In genomic region chr3:148074057-148074456, GRCh38 we compare ENCODE assay signal across 19 cellular contexts.
A peak's percentile ranks its signal among the peaks of the same experiment; 100 is the strongest.
DNase-seq lines count a peak whose midpoint lies in the region; ATAC-seq, FAIRE-seq and TF ChIP-seq lines count a peak whose summit lies in the region.
"Had no signal": no experiment of that assay in that cellular context is flagged by ENCODE, and none has a peak within 500 bp of the region (broad histone marks: within the 10 kb centered on the region; RNA-seq: fewer than 3 reads in every experiment).

No MANE protein-coding gene starts in this region.

- TF ChIP-seq EP300 in HepG2 (IDR thresholded peaks at IDR 0.05; ENCODE audit: low read depth in 2 of 2, low read length in 2 of 2), result no peak
- no peak for TF ChIP-seq EP300 in HepG2 (CRISPR knock-in tag; IDR thresholded peaks at IDR 0.05; ENCODE audit: borderline replicate concordance)

- TF ChIP-seq CTCF in HepG2 (CRISPR knock-in tag; IDR thresholded peaks at IDR 0.05), result no peak
- TF ChIP-seq CTCF in right lobe of liver (IDR thresholded peaks at IDR 0.05), result no peak
- no peak for TF ChIP-seq CTCF in brain (conservative IDR thresholded peaks at IDR 0.05)
- no peak for TF ChIP-seq CTCF in fibroblast of villous mesenchyme (IDR thresholded peaks at IDR 0.05; ENCODE audit: insufficient read depth, low read depth, low read length)
- no peak for TF ChIP-seq CTCF in kidney (IDR thresholded peaks at IDR 0.05; ENCODE audit: borderline replicate concordance, extremely low read depth, insufficient read depth)
- no peak for TF ChIP-seq CTCF in pancreas (IDR thresholded peaks at IDR 0.05)

- FAIRE-seq in HepG2 (lab: Jason Lieb, UNC), result no peak
- no peak for FAIRE-seq in kidney (lab: Jason Lieb, UNC)
- FAIRE-seq in pancreas (lab: Jason Lieb, UNC), result no peak
- FAIRE-seq: A549 had no signal

- H2AFZ ChIP-seq in HepG2 (ENCODE audit: low read length), result no peak overlapping the region

- H3K27ac ChIP-seq in HepG2 (ENCODE audit: extremely low read length, insufficient read depth, low read length) (no peak overlapping the region), right lobe of liver (no peak overlapping the region), kidney (ENCODE audit: low read depth in 2 of 2, low read length in 2 of 2) (no peak overlapping the region), pancreas (no peak overlapping the region)
- H3K27ac ChIP-seq in CD8-positive, alpha-beta memory T cell (ENCODE audit: low read depth, low read length), result no peak overlapping the region
- H3K27ac ChIP-seq: 22Rv1, A549, C4-2B had no signal

- H3K36me3 ChIP-seq in HepG2 (replicated peaks in 1 of 2; ENCODE audit: control insufficient read depth in 1 of 2, insufficient read depth in 2 of 2, low read length in 2 of 2) (no peaks in the 10 kb centered on the region), right lobe of liver (no peaks in the 10 kb centered on the region), kidney (ENCODE audit: control insufficient read depth in 1 of 2, insufficient read depth in 2 of 2, low read length in 2 of 2) (no peaks in the 10 kb centered on the region), pancreas (no peaks in the 10 kb centered on the region)
- H3K36me3 ChIP-seq in CD8-positive, alpha-beta memory T cell (ENCODE audit: insufficient read depth, low read length), result no peaks in the 10 kb centered on the region

- H3K4me1 Mint-ChIP-seq in brain, result peaks cover 50% of the 10 kb centered on the region
- no peaks in the 10 kb centered on the region for H3K4me1 Mint-ChIP-seq in CD8-positive, alpha-beta memory T cell

- H3K27me3 Mint-ChIP-seq in brain, result peaks cover 5% of the 10 kb centered on the region
- no peaks in the 10 kb centered on the region for H3K27me3 Mint-ChIP-seq in CD8-positive, alpha-beta memory T cell
- H3K27me3 Mint-ChIP-seq: CD4-positive, alpha-beta T cell had no signal

- no peaks in the 10 kb centered on the region for H3K36me3 Mint-ChIP-seq in brain
- no peaks in the 10 kb centered on the region for H3K36me3 Mint-ChIP-seq in CD8-positive, alpha-beta memory T cell

- WGBS in HepG2 (ENCODE audit: low lambda C conversion rate), result 6% methylated on average over 2 of the region's 2 CpGs
- 42% methylated on average over 2 of the region's 2 CpGs for WGBS in right lobe of liver (ENCODE audit: insufficient coverage, low coverage, low lambda C conversion rate, missing lambda C conversion rate)
- 74 to 77% methylated on average over 2 of the region's 2 CpGs for WGBS in pancreas, 2 donors

- no peaks in the 10 kb centered on the region for H3K9me3 ChIP-seq in HepG2 (ENCODE audit: low read length)
- H3K9me3 ChIP-seq in right lobe of liver, result no peaks in the 10 kb centered on the region
- no peaks in the 10 kb centered on the region for H3K9me3 ChIP-seq in kidney (ENCODE audit: control insufficient read depth in 1 of 2, low read length in 2 of 2)
- no peaks in the 10 kb centered on the region for H3K9me3 ChIP-seq in pancreas
- H3K9me3 ChIP-seq in CD8-positive, alpha-beta memory T cell (ENCODE audit: low read length), result no peaks in the 10 kb centered on the region
- H3K9me3 ChIP-seq: A549 had no signal

- CTCF ChIA-PET in HepG2 (lab: Yijun Ruan, JAX; ENCODE audit: low intra/inter-chr PET ratio, low total read pairs), result no interaction called here
- CTCF ChIA-PET in CD8-positive, alpha-beta memory T cell (lab: Charles Lee), result no interaction called here

- TF ChIP-seq RAD21 in HepG2 (CRISPR knock-in tag; IDR thresholded peaks at IDR 0.05), result no peak

- BruUV-seq in HepG2 (replicated peaks; lab: Mats Ljungman, UMichigan), result no TSS peak

- H3K79me2 ChIP-seq in HepG2 (ENCODE audit: insufficient read depth, low read length), result no peaks in the 10 kb centered on the region

- TF ChIP-seq POLR2A in HepG2 (IDR thresholded peaks at IDR 0.05; ENCODE audit: insufficient read depth in 1 of 2, low read depth in 2 of 2, low read length in 2 of 2), result no peak
- no peak for TF ChIP-seq POLR2A in right lobe of liver (IDR thresholded peaks at IDR 0.05)

- no peaks in the 10 kb centered on the region for H4K20me1 ChIP-seq in HepG2 (ENCODE audit: insufficient read depth, low read length)

- in situ Hi-C loops in HepG2 (cut with HindIII; ENCODE audit: extremely low pct_ligation_motif_present, low pct_unique_long_range_greater_than_20kb), result no loop called here

- H3K9ac ChIP-seq in HepG2 (ENCODE audit: insufficient read depth, low read depth, low read length), result no peak overlapping the region
- no peak overlapping the region for H3K9ac ChIP-seq in kidney (ENCODE audit: low read length in 2 of 2)

- no peak for ATAC-seq in HepG2
- ATAC-seq in right lobe of liver, result no peak
- no peak for ATAC-seq in pancreas
- ATAC-seq: A549, HCT116 had no signal

- peak overlapping the region in 3 of 5 experiments; percentile 58 to 97 (median 91) for H3K27ac Mint-ChIP-seq in brain
- no peak overlapping the region for H3K27ac Mint-ChIP-seq in CD8-positive, alpha-beta memory T cell
- H3K27ac Mint-ChIP-seq: CD4-positive, alpha-beta T cell; HFFc6 had no signal

- intact Hi-C loops in HepG2 (cut with micrococcal nuclease; ENCODE audit: unreplicated experiment) (no loop called here), right lobe of liver (cut with DNase I) (no loop called here), kidney (cut with DNase I) (no loop called here), pancreas (cut with DNase I) (no loop called here)

- POLR2A ChIA-PET in HepG2 (lab: Yijun Ruan, JAX), result no interaction called here
- POLR2A ChIA-PET in CD8-positive, alpha-beta memory T cell (lab: Charles Lee), result no interaction called here

- DNase-seq in HepG2 (ENCODE audit: low spot score) (no peak), right lobe of liver (no peak), fibroblast of villous mesenchyme (ENCODE audit: low read depth) (peak; percentile 7), kidney (no peak), pancreas (no peak)
- DNase-seq in CD8-positive, alpha-beta memory T cell, result no peak
- DNase-seq: AML-193; Calu3; CD4-positive, alpha-beta T cell; DMS79 treated with DMSO at 0.1 percent for 48 hours; GF-D8; GOT3; H7; HFFc6 had no signal

- peak overlapping the region in 2 of 5 experiments; percentile 2 to 52 for H3K4me3 Mint-ChIP-seq in brain
- H3K4me3 Mint-ChIP-seq in CD8-positive, alpha-beta memory T cell, result no peak overlapping the region
- H3K4me3 Mint-ChIP-seq: CD4-positive, alpha-beta T cell; HFFc6 had no signal

- no peaks in the 10 kb centered on the region for H3K27me3 ChIP-seq in HepG2 (ENCODE audit: control insufficient read depth in 1 of 2, insufficient read depth in 2 of 2, low read length in 2 of 2)
- H3K27me3 ChIP-seq in right lobe of liver, result no peaks in the 10 kb centered on the region
- H3K27me3 ChIP-seq in pancreas, result no peaks in the 10 kb centered on the region
- H3K27me3 ChIP-seq in CD8-positive, alpha-beta memory T cell (ENCODE audit: insufficient read depth, low read length, poor library complexity, severe bottlenecking), result no peaks in the 10 kb centered on the region

- no peak overlapping the region for H3K4me2 ChIP-seq in HepG2 (ENCODE audit: low read depth, low read length)
- H3K4me2 ChIP-seq: A549 had no signal

- H3K4me3 ChIP-seq in HepG2 (replicated peaks in 1 of 3; ENCODE audit: insufficient read depth in 1 of 3, low read depth in 2 of 3, low read length in 3 of 3) (no peak overlapping the region), right lobe of liver (no peak overlapping the region), fibroblast of villous mesenchyme (ENCODE audit: low read depth, low read length) (no peak overlapping the region), kidney (ENCODE audit: low read length in 2 of 2) (no peak overlapping the region), pancreas (no peak overlapping the region)
- H3K4me3 ChIP-seq in CD8-positive, alpha-beta memory T cell (ENCODE audit: low read length), result no peak overlapping the region
- H3K4me3 ChIP-seq: A549 had no signal

- H3K4me1 ChIP-seq in HepG2 (ENCODE audit: insufficient read depth, low read length), result no peaks in the 10 kb centered on the region
- no peaks in the 10 kb centered on the region for H3K4me1 ChIP-seq in right lobe of liver
- H3K4me1 ChIP-seq in kidney (ENCODE audit: control insufficient read depth in 1 of 2, insufficient read depth in 1 of 2, low read depth in 1 of 2, low read length in 2 of 2), result no peaks in the 10 kb centered on the region
- no peaks in the 10 kb centered on the region for H3K4me1 ChIP-seq in pancreas
- H3K4me1 ChIP-seq in CD8-positive, alpha-beta memory T cell (ENCODE audit: insufficient read depth, low read length), result no peaks in the 10 kb centered on the region
- H3K4me1 ChIP-seq: A549 had no signal

- H3K9me3 Mint-ChIP-seq in brain, result no peaks in the 10 kb centered on the region
- H3K9me3 Mint-ChIP-seq in CD8-positive, alpha-beta memory T cell, result peaks cover 0 to 9% (median 3%) of the 10 kb centered on the region in 5 donors
- H3K9me3 Mint-ChIP-seq: HFFc6 had no signal

TF ChIP-seq in HepG2, 621 proteins besides CTCF, POLR2A, EP300 and RAD21 (continues in another document):
- TF ChIP-seq CEBPB (IDR thresholded peaks at IDR 0.05; ENCODE audit: borderline replicate concordance, low read depth, low read length) (0 out of 2 replicates have a peak, but pooled peaks have one; percentile 29), ZBTB4 (CRISPR knock-in tag; IDR thresholded peaks at IDR 0.05; ENCODE audit: borderline replicate concordance) (no peak), SRF (IDR thresholded peaks at IDR 0.05; ENCODE audit: low read depth, low read length) (no peak)

Comparison
In these comparisons a context has a peak if more than half of its experiments do, and no peak if none do; other contexts are left out.
1. H3K27ac Mint-ChIP-seq: peak in brain (3 of 5); none in CD8-positive, alpha-beta memory T cell (0 of 8).